In genomic region chr17:27572665-27573064, GRCh38 we compare ENCODE assay signal across 14 cellular contexts. TPM values are rescaled to one million over a fixed set of nuclear protein-coding genes. Genes with fewer than 3 reads are reported as not detected.
DNase-seq lines count a peak whose midpoint lies in the region; ATAC-seq and TF ChIP-seq lines count a peak whose summit lies in the region.
"Had no signal": no experiment of that assay in that cellular context is flagged by ENCODE, and none has a peak within 500 bp of the region (broad histone marks: within the 10 kb centered on the region; RNA-seq: fewer than 3 reads in every experiment).

No MANE protein-coding gene starts in this region.

- POLR2A ChIA-PET in activated CD8-positive, alpha-beta T cell treated with anti-CD3 and anti-CD28 coated beads for 36 hours (lab: Charles Lee), result interaction anchor here (0.7 to 1.9 kb wide), 4 partner anchors 32 to 106 kb away, joined by 4 to 5 read pairs (median 4); no protein-coding TSS in a partner anchor

- no peak overlapping the region for H3K4me3 ChIP-seq in foreskin fibroblast (ENCODE audit: low read depth in 1 of 2, low read length in 2 of 2)
- H3K4me3 ChIP-seq: esophagus muscularis mucosa, ovary, stomach had no signal

- H3K27me3 Mint-ChIP-seq in HFFc6 (ENCODE audit: insufficient read depth), result peaks cover 1% of the 10 kb centered on the region; the same call in 1 of the 2 replicates
- H3K27me3 Mint-ChIP-seq in activated CD8-positive, alpha-beta T cell treated with anti-CD3 and anti-CD28 coated beads for 36 hours, result no peaks in the 10 kb centered on the region
- H3K27me3 Mint-ChIP-seq in T-helper 17 cell, result no peaks in the 10 kb centered on the region
- H3K27me3 Mint-ChIP-seq: brain, T-cell had no signal

- H3K9me3 ChIP-seq in T-helper 17 cell (ENCODE audit: control insufficient read depth, low read length, poor library complexity, severe bottlenecking), result no peaks in the 10 kb centered on the region
- H3K9me3 ChIP-seq: esophagus muscularis mucosa, ovary, stomach had no signal

- peak; percentile 84 for ATAC-seq in activated CD8-positive, alpha-beta T cell treated with anti-CD3 and anti-CD28 coated beads for 36 hours
- ATAC-seq in HG03175 (IDR thresholded peaks at IDR 0.05; ENCODE audit: unreplicated experiment) (no peak), T-helper 17 cell (no peak)
- ATAC-seq: left colon, T-cell had no signal

- H3K4me1 Mint-ChIP-seq in HFFc6 (ENCODE audit: low read depth) (peaks cover 50% of the 10 kb centered on the region), T-helper 17 cell (peaks cover 20% of the 10 kb centered on the region)
- peaks cover 80% of the 10 kb centered on the region for H3K4me1 Mint-ChIP-seq in activated CD8-positive, alpha-beta T cell treated with anti-CD3 and anti-CD28 coated beads for 36 hours (ENCODE audit: low read depth)

- TF ChIP-seq CTCF in HFFc6 (IDR thresholded peaks at IDR 0.05) (no peak), foreskin fibroblast (IDR thresholded peaks at IDR 0.05; ENCODE audit: low read depth, low read length) (no peak)
- no peak for TF ChIP-seq CTCF in activated CD8-positive, alpha-beta T cell treated with anti-CD3 and anti-CD28 coated beads for 36 hours (IDR thresholded peaks at IDR 0.05)

- no peaks in the 10 kb centered on the region for H3K9me3 Mint-ChIP-seq in HFFc6
- H3K9me3 Mint-ChIP-seq in activated CD8-positive, alpha-beta T cell treated with anti-CD3 and anti-CD28 coated beads for 36 hours, result no peaks in the 10 kb centered on the region
- H3K9me3 Mint-ChIP-seq: brain, T-cell had no signal

- DNase-seq in HFFc6 (peak; percentile 32), foreskin fibroblast (peak; percentile 29 to 51), NCI-H510A treated with DMSO at 0.1 percent for 48 hours (lab: John Stamatoyannopoulos, UW) (no peak), T-helper 17 cell (no peak)
- DNase-seq in activated CD8-positive, alpha-beta T cell treated with anti-CD3 and anti-CD28 coated beads for 36 hours, result peak; percentile 91
- peak; percentile 45 for DNase-seq in stimulated activated CD8-positive, alpha-beta memory T cell treated with anti-CD3 and anti-CD28 coated beads, Interleukin-12 subunit alpha, Interleukin-12 subunit beta, amount 100 ng/mL, for 24 hours (ENCODE audit: extremely low read depth)
- DNase-seq: DMS153, left colon, ovary, stomach, T-cell had no signal

- peak overlapping the region; percentile 2; the same call in 1 of the 2 replicates for H3K4me3 Mint-ChIP-seq in HFFc6
- peak overlapping the region; percentile 47 for H3K4me3 Mint-ChIP-seq in activated CD8-positive, alpha-beta T cell treated with anti-CD3 and anti-CD28 coated beads for 36 hours
- H3K4me3 Mint-ChIP-seq in T-helper 17 cell, result no peak overlapping the region
- H3K4me3 Mint-ChIP-seq: brain, T-cell had no signal

- CTCF ChIA-PET in activated CD8-positive, alpha-beta T cell treated with anti-CD3 and anti-CD28 coated beads for 36 hours (lab: Charles Lee), result interaction anchor here (1.1 to 6.2 kb wide), 3 partner anchors 28 to 191 kb away, joined by 3 to 39 read pairs (median 5); no protein-coding TSS in a partner anchor

- intact Hi-C loops in activated CD8-positive, alpha-beta T cell treated with anti-CD3 and anti-CD28 coated beads for 36 hours (cut with micrococcal nuclease), result loop anchor here (5.0 kb wide), 1 partner anchor 100 kb away; no protein-coding TSS in a partner anchor

- no peak overlapping the region for H3K27ac Mint-ChIP-seq in HFFc6
- peak overlapping the region; percentile 91 for H3K27ac Mint-ChIP-seq in activated CD8-positive, alpha-beta T cell treated with anti-CD3 and anti-CD28 coated beads for 36 hours
- no peak overlapping the region for H3K27ac Mint-ChIP-seq in T-helper 17 cell
- H3K27ac Mint-ChIP-seq: T-cell had no signal

- H3K36me3 Mint-ChIP-seq in HFFc6 (ENCODE audit: low read depth) (no peaks in the 10 kb centered on the region), T-helper 17 cell (ENCODE audit: low read depth) (no peaks in the 10 kb centered on the region)
- H3K36me3 Mint-ChIP-seq in activated CD8-positive, alpha-beta T cell treated with anti-CD3 and anti-CD28 coated beads for 36 hours (ENCODE audit: low read depth), result peaks cover 14% of the 10 kb centered on the region
- H3K36me3 Mint-ChIP-seq: brain had no signal

RNA-seq across cellular contexts. Expression of gene LGALS9, which starts 58.3 kb away (rescaled TPM):
- total RNA-seq in HFFc6 (2021; fragmentation: NEBNext Ultra II Directional; extraction: Animal tissue kit (Norgen Biotek cat#: 25700)), result under 1 TPM in 2 of 6 experiments, not detected in 4; 0.17 TPM
- total RNA-seq in activated CD8-positive, alpha-beta T cell treated with anti-CD3 and anti-CD28 coated beads for 36 hours, result 10 to 100 TPM; 17.3 to 18.4 TPM
- total RNA-seq in T-helper 17 cell, result 10 to 100 TPM; 64.7 to 66.3 TPM

Comparison
In these comparisons a context has a peak if more than half of its experiments do, and no peak if none do; other contexts are left out.
1. DNase-seq: peak in HFFc6 (single experiment), activated CD8-positive, alpha-beta T cell treated with anti-CD3 and anti-CD28 coated beads for 36 hours (single experiment), foreskin fibroblast (2 of 2) and stimulated activated CD8-positive, alpha-beta memory T cell treated with anti-CD3 and anti-CD28 coated beads, Interleukin-12 subunit alpha, Interleukin-12 subunit beta, amount 100 ng/mL, for 24 hours (single experiment); none in NCI-H510A treated with DMSO at 0.1 percent for 48 hours (single experiment) and T-helper 17 cell (0 of 3).
2. RNA of gene LGALS9, which starts 58.3 kb away (total RNA-seq): 64.7 to 66.3 TPM in T-helper 17 cell and 17.3 to 18.4 TPM in activated CD8-positive, alpha-beta T cell treated with anti-CD3 and anti-CD28 coated beads for 36 hours; 0.17 TPM in HFFc6; every median in the first group is over 10 times any median in the second.